Comparison of ENCODE assay signal across 24 cellular contexts in the genomic region with DNA sequence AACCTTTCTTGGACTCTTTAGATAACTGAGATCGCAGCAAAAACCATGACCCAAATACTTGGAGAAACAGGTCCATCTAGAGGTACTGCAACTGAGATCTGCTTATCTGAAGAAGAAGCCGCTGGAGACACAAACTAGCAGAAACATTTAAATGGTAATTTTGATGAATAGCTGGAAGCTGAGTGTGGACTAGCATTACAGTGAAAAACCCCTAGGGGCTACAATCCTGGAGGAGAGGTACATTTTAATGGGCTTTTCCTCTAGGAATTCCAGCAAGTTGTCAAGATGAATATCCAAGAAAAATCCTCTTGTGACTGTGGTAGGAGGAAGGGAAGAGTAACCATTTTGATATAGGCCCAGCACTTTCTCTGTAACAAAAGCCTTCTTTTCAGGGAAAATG.
A peak's percentile ranks its signal among the peaks of the same experiment; 100 is the strongest.
DNase-seq lines count a peak whose midpoint lies in the region; ATAC-seq, FAIRE-seq and TF ChIP-seq lines count a peak whose summit lies in the region.
"Had no signal": no experiment of that assay in that cellular context is flagged by ENCODE, and none has a peak within 500 bp of the region (broad histone marks: within the 10 kb centered on the region; RNA-seq: fewer than 3 reads in every experiment).

No MANE protein-coding gene starts in this region.

- H4K8ac ChIP-seq in H9 (replicated peaks; ENCODE audit: insufficient read length, low read depth, low read length) = no peak overlapping the region

- H2BK15ac ChIP-seq in H9 (ENCODE audit: low read depth, low read length) = no peak overlapping the region

- H2BK120ac ChIP-seq in H9 (ENCODE audit: low read depth, low read length, poor library complexity, severe bottlenecking) = no peak overlapping the region

- H3K9me3 ChIP-seq in H9 (ENCODE audit: control insufficient read depth, low read depth, low read length) (peaks cover 29% of the 10 kb centered on the region), astrocyte (ENCODE audit: insufficient read depth, low read depth, low read length) (no peaks in the 10 kb centered on the region)
- H3K9me3 ChIP-seq: BLaER1 had no signal

- no peaks in the 10 kb centered on the region for H3K36me3 ChIP-seq in astrocyte (ENCODE audit: insufficient read depth, low read length)
- H3K36me3 ChIP-seq: BLaER1, SJCRH30 had no signal

- H3K18ac ChIP-seq in H9 (ENCODE audit: insufficient read length, low read depth, low read length) = no peak overlapping the region

- no peak overlapping the region for H4K5ac ChIP-seq in H9 (ENCODE audit: insufficient read length, low read depth, low read length)

- TF ChIP-seq CTCF in H9 (conservative IDR thresholded peaks at IDR 0.05) = peak; percentile 26; the same call in 1 of the 3 replicates
- no peak for TF ChIP-seq CTCF in astrocyte (IDR thresholded peaks at IDR 0.05; ENCODE audit: insufficient read depth, low read depth, low read length)
- no peak for TF ChIP-seq CTCF in nephron (IDR thresholded peaks at IDR 0.05; ENCODE audit: unreplicated experiment in 3 of 3)

- no peak overlapping the region for H3K4me3 Mint-ChIP-seq in H9
- H3K4me3 Mint-ChIP-seq in astrocyte (ENCODE audit: unreplicated experiment) = no peak overlapping the region
- H3K4me3 Mint-ChIP-seq in nephron = no peak overlapping the region
- no peak overlapping the region for H3K4me3 Mint-ChIP-seq in activated T-helper 1 cell treated with anti-CD3 and anti-CD28 coated beads, Interleukin-12 subunit alpha, Interleukin-12 subunit beta, Interleukin-2, Interleukin-4 antibody, amounts not matched to agents 30 ng/mL and 10 ng/mL and 1 ng/mL, durations not matched to agents 14 hours and 24 hours and 36 hours
- H3K4me3 Mint-ChIP-seq: CD4-positive, CD25-positive, alpha-beta regulatory T cell had no signal

- H3K79me2 ChIP-seq in H9 (ENCODE audit: insufficient read depth, low read length) (no peaks in the 10 kb centered on the region), astrocyte (ENCODE audit: insufficient read depth, low read length) (no peaks in the 10 kb centered on the region)

- WGBS in H9 (ENCODE audit: extremely low coverage, insufficient read length, low lambda C conversion rate) = no CpG with 5 or more reads among the region's 2 CpGs

- H3K4me2 ChIP-seq in H9 (ENCODE audit: insufficient read depth, insufficient read length, low read length) (no peak overlapping the region), astrocyte (ENCODE audit: low read length) (no peak overlapping the region)
- H3K4me2 ChIP-seq: BLaER1, PC-9 had no signal

- H3K56ac ChIP-seq in H9 (ENCODE audit: insufficient read length, low read depth, low read length) = no peak overlapping the region

- no peak overlapping the region for H3T11ph ChIP-seq in H9 (ENCODE audit: low read length)

- H3K27me3 Mint-ChIP-seq in H9 (ENCODE audit: low read depth) = no peaks in the 10 kb centered on the region
- no peaks in the 10 kb centered on the region for H3K27me3 Mint-ChIP-seq in astrocyte (ENCODE audit: low read depth, unreplicated experiment)
- H3K27me3 Mint-ChIP-seq in nephron (ENCODE audit: low read depth) = no peaks in the 10 kb centered on the region
- no peaks in the 10 kb centered on the region for H3K27me3 Mint-ChIP-seq in activated T-helper 1 cell treated with anti-CD3 and anti-CD28 coated beads, Interleukin-12 subunit alpha, Interleukin-12 subunit beta, Interleukin-2, Interleukin-4 antibody, amounts not matched to agents 30 ng/mL and 10 ng/mL and 1 ng/mL, durations not matched to agents 14 hours and 24 hours and 36 hours (ENCODE audit: insufficient read depth)
- H3K27me3 Mint-ChIP-seq: CD4-positive, CD25-positive, alpha-beta regulatory T cell had no signal

- H3K4me1 ChIP-seq in H9 (ENCODE audit: insufficient read depth, low read length) (no peaks in the 10 kb centered on the region), astrocyte (ENCODE audit: insufficient read depth, low read length) (no peaks in the 10 kb centered on the region)
- H3K4me1 ChIP-seq: BLaER1, SJCRH30 had no signal

- H3K4me3 ChIP-seq in astrocyte (ENCODE audit: insufficient read depth, low read depth, low read length) = no peak overlapping the region
- H3K4me3 ChIP-seq: BLaER1, K562, PC-9, SJCRH30 had no signal

- H3K27ac ChIP-seq in H9 (ENCODE audit: insufficient read length, low read depth, low read length) (no peak overlapping the region), astrocyte (ENCODE audit: low read depth, low read length) (no peak overlapping the region)
- H3K27ac ChIP-seq: BLaER1, PC-9, SJCRH30 had no signal

- H3K27me3 ChIP-seq in H9 (ENCODE audit: insufficient read depth, low read length) (no peaks in the 10 kb centered on the region), astrocyte (ENCODE audit: insufficient read depth, low read length) (no peaks in the 10 kb centered on the region)
- H3K27me3 ChIP-seq: SJCRH30 had no signal

- no peak overlapping the region for H4K91ac ChIP-seq in H9 (ENCODE audit: insufficient read length, low read depth, low read length)

- H2BK12ac ChIP-seq in H9 (ENCODE audit: insufficient read length, low read depth, low read length) = no peak overlapping the region

- peaks cover 6 to 58% of the 10 kb centered on the region in 2 experiments; a peak in 4 of 5 replicates for H3K9me3 Mint-ChIP-seq in H9
- H3K9me3 Mint-ChIP-seq in astrocyte (ENCODE audit: unreplicated experiment) = no peaks in the 10 kb centered on the region
- H3K9me3 Mint-ChIP-seq in nephron = peaks cover 3% of the 10 kb centered on the region
- peaks cover 3% of the 10 kb centered on the region for H3K9me3 Mint-ChIP-seq in activated T-helper 1 cell treated with anti-CD3 and anti-CD28 coated beads, Interleukin-12 subunit alpha, Interleukin-12 subunit beta, Interleukin-2, Interleukin-4 antibody, amounts not matched to agents 30 ng/mL and 10 ng/mL and 1 ng/mL, durations not matched to agents 14 hours and 24 hours and 36 hours

- H3K27ac Mint-ChIP-seq in H9 (peak overlapping the region in 2 of 3 experiments; percentile 21 to 65; a peak in 3 of 7 replicates), astrocyte (ENCODE audit: unreplicated experiment) (no peak overlapping the region), nephron (peak overlapping the region; percentile 33 to 69 (median 40))
- no peak overlapping the region for H3K27ac Mint-ChIP-seq in activated T-helper 1 cell treated with anti-CD3 and anti-CD28 coated beads, Interleukin-12 subunit alpha, Interleukin-12 subunit beta, Interleukin-2, Interleukin-4 antibody, amounts not matched to agents 30 ng/mL and 10 ng/mL and 1 ng/mL, durations not matched to agents 14 hours and 24 hours and 36 hours
- H3K27ac Mint-ChIP-seq: CD4-positive, CD25-positive, alpha-beta regulatory T cell had no signal

- H2AK5ac ChIP-seq in H9 (ENCODE audit: insufficient read length, low read length) = no peak overlapping the region

- no peak overlapping the region for H3K4ac ChIP-seq in H9 (ENCODE audit: low read depth, low read length)

- H3K36me3 Mint-ChIP-seq in H9 (ENCODE audit: insufficient read depth in 1 of 3, low read depth in 3 of 3) = no peaks in the 10 kb centered on the region; a peak in 4 of 7 replicates
- no peaks in the 10 kb centered on the region for H3K36me3 Mint-ChIP-seq in astrocyte (ENCODE audit: low read depth, unreplicated experiment)
- H3K36me3 Mint-ChIP-seq in nephron (ENCODE audit: low read depth) = no peaks in the 10 kb centered on the region
- H3K36me3 Mint-ChIP-seq in activated T-helper 1 cell treated with anti-CD3 and anti-CD28 coated beads, Interleukin-12 subunit alpha, Interleukin-12 subunit beta, Interleukin-2, Interleukin-4 antibody, amounts not matched to agents 30 ng/mL and 10 ng/mL and 1 ng/mL, durations not matched to agents 14 hours and 24 hours and 36 hours (ENCODE audit: low read depth) = no peaks in the 10 kb centered on the region
- H3K36me3 Mint-ChIP-seq: CD4-positive, CD25-positive, alpha-beta regulatory T cell had no signal

- no peak overlapping the region for H3K14ac ChIP-seq in H9 (ENCODE audit: insufficient read depth, low read length)

- H2AFZ ChIP-seq in H9 (ENCODE audit: low read length) (no peak overlapping the region), astrocyte (ENCODE audit: low read depth, low read length) (no peak overlapping the region)
- H2AFZ ChIP-seq: PC-9 had no signal

- ATAC-seq in GM18907 (IDR thresholded peaks at IDR 0.05; ENCODE audit: unreplicated experiment) (no peak), HG02970 (IDR thresholded peaks at IDR 0.05; ENCODE audit: low FRiP score, unreplicated experiment) (no peak)
- ATAC-seq: K562, Right ventricle myocardium inferior, SK-N-SH treated with all-trans-retinoic acid at 6 μM for 48 hours had no signal

- no peaks in the 10 kb centered on the region for H3K23me2 ChIP-seq in H9 (ENCODE audit: insufficient read length, low read depth, low read length, poor library complexity, severe bottlenecking)

- H3K23ac ChIP-seq in H9 (ENCODE audit: insufficient read length, low read depth, low read length) = no peak overlapping the region

- H4K20me1 ChIP-seq in H9 (ENCODE audit: control insufficient read depth, insufficient read depth, insufficient read length) (no peaks in the 10 kb centered on the region), astrocyte (ENCODE audit: insufficient read depth, low read length) (no peaks in the 10 kb centered on the region)
- H4K20me1 ChIP-seq: BLaER1 had no signal

- H2BK5ac ChIP-seq in H9 (ENCODE audit: insufficient read length, low read length) = no peak overlapping the region

- no peak overlapping the region for H2BK20ac ChIP-seq in H9 (ENCODE audit: low read depth, low read length, poor library complexity, severe bottlenecking)

- H3K79me1 ChIP-seq in H9 (ENCODE audit: insufficient read depth, low read depth, low read length, poor library complexity, severe bottlenecking) = no peaks in the 10 kb centered on the region

- no peak for DNase-seq in H9
- DNase-seq in astrocyte (ENCODE audit: low read depth) = no peak
- DNase-seq in iPS DF 4.7 (ENCODE audit: extremely low read depth, low spot score) = peak; percentile 14
- DNase-seq in GM19239 (ENCODE audit: insufficient read length, low spot score) = no peak
- no peak for DNase-seq in activated T-helper 1 cell treated with anti-CD3 and anti-CD28 coated beads, Interleukin-12 subunit alpha, Interleukin-12 subunit beta, Interleukin-2, Interleukin-4 antibody, amounts not matched to agents 30 ng/mL and 10 ng/mL and 1 ng/mL, durations not matched to agents 14 hours and 24 hours and 36 hours (ENCODE audit: low spot score)
- DNase-seq: CD4-positive, CD25-positive, alpha-beta regulatory T cell; H7; Kasumi-1; NCI-H1092 treated with DMSO at 0.1 percent for 48 hours; NCI-H1436; NCI-H187 treated with DMSO at 0.1 percent for 48 hours; NCI-H524; NCI-H774; PC-9; SJCRH30 had no signal

- H3K9ac ChIP-seq in H9 (ENCODE audit: extremely low read depth, insufficient read length, low read length) = no peak overlapping the region
- H3K9ac ChIP-seq in astrocyte (ENCODE audit: low read length) = no peak overlapping the region
- H3K9ac ChIP-seq: BLaER1 had no signal

- H3K4me1 Mint-ChIP-seq in H9 (peaks cover 21 to 24% of the 10 kb centered on the region in 2 experiments), astrocyte (ENCODE audit: low read depth, unreplicated experiment) (peaks cover 9% of the 10 kb centered on the region), nephron (peaks cover 6% of the 10 kb centered on the region)
- no peaks in the 10 kb centered on the region for H3K4me1 Mint-ChIP-seq in activated T-helper 1 cell treated with anti-CD3 and anti-CD28 coated beads, Interleukin-12 subunit alpha, Interleukin-12 subunit beta, Interleukin-2, Interleukin-4 antibody, amounts not matched to agents 30 ng/mL and 10 ng/mL and 1 ng/mL, durations not matched to agents 14 hours and 24 hours and 36 hours (ENCODE audit: low read depth)
- H3K4me1 Mint-ChIP-seq: CD4-positive, CD25-positive, alpha-beta regulatory T cell had no signal

- intact Hi-C loops in activated T-helper 1 cell treated with anti-CD3 and anti-CD28 coated beads, Interleukin-12 subunit alpha, Interleukin-12 subunit beta, Interleukin-2, Interleukin-4 antibody, amounts not matched to agents 30 ng/mL and 10 ng/mL and 1 ng/mL, durations not matched to agents 14 hours and 24 hours and 36 hours (cut with micrococcal nuclease) = no loop called here

- peak; percentile 93 for FAIRE-seq in astrocyte (lab: Jason Lieb, UNC)
- no peak for FAIRE-seq in GM19239 (lab: Jason Lieb, UNC)
- FAIRE-seq: A204.1, G401.6, K562 had no signal

Comparison
In these comparisons a context has a peak if more than half of its experiments do, and no peak if none do; other contexts are left out.
1. H3K27ac Mint-ChIP-seq: peak in H9 (2 of 3) and nephron (3 of 3); none in astrocyte (single experiment) and activated T-helper 1 cell treated with anti-CD3 and anti-CD28 coated beads, Interleukin-12 subunit alpha, Interleukin-12 subunit beta, Interleukin-2, Interleukin-4 antibody, amounts not matched to agents 30 ng/mL and 10 ng/mL and 1 ng/mL, durations not matched to agents 14 hours and 24 hours and 36 hours (single experiment).